In the genomic region with DNA sequence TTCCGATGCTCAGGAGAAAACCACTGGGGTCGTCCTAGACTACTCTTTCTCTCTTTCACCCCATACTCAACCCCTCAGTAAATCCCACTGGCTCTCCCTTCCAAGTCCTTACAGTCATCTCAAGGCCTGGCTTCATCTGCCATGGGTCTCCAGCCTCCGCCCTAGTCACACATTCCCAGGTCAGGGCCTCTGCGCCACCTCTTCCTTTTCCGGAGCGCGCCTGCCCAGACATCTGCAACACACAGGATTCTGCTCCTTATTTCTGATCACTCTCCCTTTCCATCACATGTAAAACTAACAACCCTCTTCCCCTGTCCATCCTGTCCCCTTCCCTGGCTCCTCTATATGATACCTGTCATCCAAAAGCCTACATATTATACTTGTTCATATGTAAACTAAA, we compare ENCODE assay signal across 1 cellular context.
TF ChIP-seq lines count a peak whose summit lies in the region.

No MANE protein-coding gene starts in this region.

TF ChIP-seq in endothelial cell of umbilical vein, 7 proteins besides CTCF, POLR2A, EP300 and RAD21:
- no peak for TF ChIP-seq MYC (IDR thresholded peaks at IDR 0.05; ENCODE audit: low read depth, low read length)
